Comparison of ENCODE assay signal across 24 cellular contexts in the genomic region with DNA sequence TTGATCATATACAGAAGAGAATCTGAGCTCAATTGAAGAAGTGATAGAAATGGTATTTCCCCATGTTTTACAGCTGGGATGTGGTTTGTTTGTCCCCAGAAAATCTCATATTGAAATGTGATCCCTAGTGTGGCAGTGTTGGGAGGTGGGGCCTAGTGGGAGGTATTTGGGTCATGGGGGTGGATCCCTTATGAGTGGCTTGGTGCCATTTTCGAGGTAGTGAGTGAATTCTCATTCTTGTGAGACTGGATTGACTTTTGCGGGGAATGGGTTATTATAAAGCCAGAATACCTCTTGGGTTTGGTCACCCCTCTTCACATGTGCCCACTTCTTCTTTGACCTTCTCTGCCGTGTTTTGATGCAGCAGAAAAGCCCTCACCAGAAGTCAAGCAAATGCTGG. TPM values are rescaled to one million over a fixed set of nuclear protein-coding genes. Genes with fewer than 3 reads are reported as not detected.
"Had no signal": no experiment of that assay in that cellular context is flagged by ENCODE, and none has a peak within 500 bp of the region (broad histone marks: within the 10 kb centered on the region; RNA-seq: fewer than 3 reads in every experiment).

No MANE protein-coding gene starts in this region.

- DNase-seq: NCI-H1092, NCI-H1105 treated with DMSO at 0.1 percent for 48 hours, NCI-H1417 treated with DMSO at 0.1 percent for 48 hours, NCI-H146, NCI-H1694 treated with DMSO at 0.1 percent for 48 hours, NCI-H1930, NCI-H2081, NCI-H2107, NCI-H2227 treated with DMSO at 0.1 percent for 48 hours, NCI-H510A, NCI-H524 treated with DMSO at 0.1 percent for 48 hours, NCI-H69, NCI-H774, SHP77, SK-N-SH, SW 1271, T-cell had no signal

- H3K4me3 ChIP-seq: K562 had no signal

- H3K4me2 ChIP-seq: SK-N-SH had no signal

- ATAC-seq: K562, T-cell had no signal

- H3K27ac ChIP-seq: RWPE1 had no signal

- H3K4me3 Mint-ChIP-seq: IgD-negative memory B cell, T-cell had no signal

- H3K9me3 ChIP-seq: SK-N-SH had no signal

- H3K4me1 Mint-ChIP-seq: IgD-negative memory B cell, T-cell had no signal

- H3K27ac Mint-ChIP-seq: IgD-negative memory B cell, T-cell had no signal

- H3K9ac ChIP-seq: SK-N-SH had no signal

- H3K9me3 Mint-ChIP-seq: T-cell had no signal

- H3K27me3 Mint-ChIP-seq: IgD-negative memory B cell had no signal

- H3K36me3 Mint-ChIP-seq: IgD-negative memory B cell, T-cell had no signal

- FAIRE-seq: K562, RCC 7860 had no signal

RNA-seq across cellular contexts. Expression of a gene that starts 29.6 kb away (rescaled TPM):
- total RNA-seq: LHCN-M2, MCF 10A, SK-MEL-5, T-cell had no signal
- polyA plus RNA-seq: IgD-negative memory B cell had no signal
